In genomic region chr10:58723977-58724376, GRCh38 we compare ENCODE assay signal across 29 cellular contexts.
DNase-seq lines count a peak whose midpoint lies in the region; ATAC-seq and TF ChIP-seq lines count a peak whose summit lies in the region.
"Had no signal": no experiment of that assay in that cellular context is flagged by ENCODE, and none has a peak within 500 bp of the region (broad histone marks: within the 10 kb centered on the region; RNA-seq: fewer than 3 reads in every experiment).

No MANE protein-coding gene starts in this region.

- intact Hi-C loops in left ventricle myocardium inferior (cut with micrococcal nuclease), result no loop called here
- intact Hi-C loops in heart left ventricle (cut with DNase I), result no loop called here
- intact Hi-C loops in aorta (cut with DNase I), result no loop called here

- H3K9me3 ChIP-seq in left ventricle myocardium inferior (replicated peaks) (peaks cover 7% of the 10 kb centered on the region), heart left ventricle (peaks cover 0 to 5% (median 0%) of the 10 kb centered on the region in 12 donors), aorta (ENCODE audit: control insufficient read depth, low read length) (no peaks in the 10 kb centered on the region)
- H3K9me3 ChIP-seq: BE2C, gastrocnemius medialis had no signal

- TF ChIP-seq POLR2A in heart left ventricle (IDR thresholded peaks at IDR 0.05), result no peak

- H3K4me1 ChIP-seq in left ventricle myocardium inferior (no peaks in the 10 kb centered on the region), heart left ventricle (peaks cover 0 to 9% (median 0%) of the 10 kb centered on the region in 12 donors), aorta (ENCODE audit: control insufficient read depth in 1 of 2, insufficient read depth in 2 of 2, low read length in 2 of 2) (no peaks in the 10 kb centered on the region)
- H3K4me1 ChIP-seq: BE2C, tibial nerve had no signal

- H3K4me3 ChIP-seq in left ventricle myocardium inferior, result no peak overlapping the region
- no peak overlapping the region for H3K4me3 ChIP-seq in heart left ventricle
- no peak overlapping the region for H3K4me3 ChIP-seq in fibroblast of the aortic adventitia (ENCODE audit: low read depth, low read length)
- H3K4me3 ChIP-seq in aorta (ENCODE audit: low read length in 2 of 2), result no peak overlapping the region
- H3K4me3 ChIP-seq: gastrocnemius medialis, K562, SK-N-MC, smooth muscle cell, tibial nerve had no signal

- WGBS in heart left ventricle, 4 donors, result 72 to 77% (median 73%) methylated on average over 1 of the region's 1 CpG
- WGBS in aorta, 2 donors, result 92 to 94% methylated on average over 1 of the region's 1 CpG

- H3K36me3 ChIP-seq in left ventricle myocardium inferior (no peaks in the 10 kb centered on the region), heart left ventricle (no peaks in the 10 kb centered on the region), aorta (ENCODE audit: control insufficient read depth in 1 of 2, insufficient read depth in 2 of 2, low read length in 1 of 2) (no peaks in the 10 kb centered on the region)
- H3K36me3 ChIP-seq: BE2C, gastrocnemius medialis, tibial nerve had no signal

- ATAC-seq in heart left ventricle (no peak), aorta (ENCODE audit: low FRiP score) (peak; percentile 51), GM21360 (IDR thresholded peaks at IDR 0.05; ENCODE audit: unreplicated experiment) (no peak), HG02840 (IDR thresholded peaks at IDR 0.05; ENCODE audit: low FRiP score, unreplicated experiment) (no peak)
- ATAC-seq: activated CD4-positive, alpha-beta T cell treated with anti-CD3 and anti-CD28 coated beads for 36 hours; K562; left lobe of liver; T-helper 17 cell had no signal

- H3K27ac ChIP-seq in left ventricle myocardium inferior (replicated peaks) (peak overlapping the region; percentile 30), heart left ventricle (peak overlapping the region in 1 of 12 donors; percentile 59), aorta (ENCODE audit: low read depth in 1 of 2, low read length in 2 of 2) (no peak overlapping the region)
- H3K27ac ChIP-seq: gastrocnemius medialis, RWPE1, SK-N-MC, tibial nerve had no signal

- DNase-seq in left ventricle myocardium inferior, result no peak
- DNase-seq in heart left ventricle, result no peak
- peak; percentile 9 for DNase-seq in amniotic epithelial cell (ENCODE audit: low read depth)
- peak; percentile 71 for DNase-seq in fibroblast of the aortic adventitia (ENCODE audit: low read depth)
- no peak for DNase-seq in aorta
- no peak for DNase-seq in activated CD8-positive, alpha-beta memory T cell treated with anti-CD3 and anti-CD28 coated beads for 24 hours
- DNase-seq: activated CD4-positive, alpha-beta T cell treated with anti-CD3 and anti-CD28 coated beads for 36 hours; activated effector memory CD4-positive, alpha-beta T cell treated with anti-CD3 and anti-CD28 coated beads, Interleukin-2, amount 50 U/mL, for 16 hours; activated naive CD8-positive, alpha-beta T cell treated with anti-CD3 and anti-CD28 coated beads for 36 hours; activated T-cell treated with anti-CD3 and anti-CD28 coated beads, Interleukin-2, amount 50 U/mL, for 1 hour; BE2C; gastrocnemius medialis; HCEC 1CT; hypothalamus; immature natural killer cell; naive B cell; NCI-H1417; NCI-H2029 treated with DMSO at 0.1 percent for 48 hours; occipital lobe; stimulated activated CD4-positive, alpha-beta T cell treated with anti-CD3 and anti-CD28 coated beads, Interleukin-1b, Interleukin-23, amount 100 ng/mL, for 48 hours; T-helper 17 cell had no signal

- H3K27me3 ChIP-seq in left ventricle myocardium inferior (ENCODE audit: low read depth) (no peaks in the 10 kb centered on the region), heart left ventricle (no peaks in the 10 kb centered on the region), aorta (ENCODE audit: control insufficient read depth in 1 of 2, insufficient read depth in 2 of 2, low read length in 1 of 2) (no peaks in the 10 kb centered on the region)
- H3K27me3 ChIP-seq: BE2C, gastrocnemius medialis, tibial nerve had no signal

- TF ChIP-seq CTCF in left ventricle myocardium inferior (IDR thresholded peaks at IDR 0.05; ENCODE audit: borderline replicate concordance) (no peak), heart left ventricle (IDR thresholded peaks at IDR 0.05) (no peak), fibroblast of the aortic adventitia (IDR thresholded peaks at IDR 0.05; ENCODE audit: insufficient read depth, low read length) (no peak)

Comparison
In these comparisons a context has a peak if more than half of its experiments do, and no peak if none do; other contexts are left out.
1. DNase-seq: peak in amniotic epithelial cell (single experiment) and fibroblast of the aortic adventitia (single experiment); none in left ventricle myocardium inferior (single experiment), heart left ventricle (0 of 5), aorta (0 of 2) and activated CD8-positive, alpha-beta memory T cell treated with anti-CD3 and anti-CD28 coated beads for 24 hours (single experiment).